21 cellular contexts compared by ENCODE assay signal in the genomic region with DNA sequence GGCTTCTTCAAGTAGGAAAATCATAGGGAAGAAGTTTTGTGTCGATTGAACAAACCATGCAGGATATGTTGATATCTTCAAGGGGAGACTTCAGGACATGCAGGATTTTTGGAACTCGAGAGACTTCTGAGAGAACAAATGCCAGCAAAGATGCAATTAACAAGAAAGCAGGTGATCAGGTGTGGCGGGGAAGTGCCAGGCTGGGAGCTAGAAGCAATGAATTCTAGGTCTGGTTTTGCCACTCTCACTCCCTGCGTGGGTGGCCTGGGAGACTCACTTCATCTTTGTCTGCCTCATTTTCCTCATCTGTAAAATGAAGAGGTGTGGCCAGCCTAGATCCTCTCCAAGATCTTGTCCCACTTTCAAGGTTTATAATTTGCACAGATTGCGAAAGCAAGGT. TPM values are rescaled to one million over a fixed set of nuclear protein-coding genes. Genes with fewer than 3 reads are reported as not detected.
DNase-seq lines count a peak whose midpoint lies in the region; ATAC-seq and TF ChIP-seq lines count a peak whose summit lies in the region.
"Had no signal": no experiment of that assay in that cellular context is flagged by ENCODE, and none has a peak within 500 bp of the region (broad histone marks: within the 10 kb centered on the region; RNA-seq: fewer than 3 reads in every experiment).

No MANE protein-coding gene starts in this region.

- 26% methylated on average over 5 of the region's 5 CpGs for WGBS in mammary epithelial cell (ENCODE audit: low coverage, missing lambda C conversion rate)
- WGBS in esophagus squamous epithelium, 2 donors, result 45 to 60% methylated on average over 5 of the region's 5 CpGs
- 62% methylated on average over 5 of the region's 5 CpGs for WGBS in suprapubic skin

- POLR2A ChIA-PET in PC-9 (lab: Charles Lee; ENCODE audit: unreplicated experiment), result interaction anchor here (0.5 kb wide), 1 partner anchor 973 kb away, joined by 17 read pairs; no protein-coding TSS in a partner anchor

- H3K9ac ChIP-seq in mammary epithelial cell (ENCODE audit: insufficient read depth, low read length), result peak overlapping the region; percentile 100

- in situ Hi-C loops in mammary epithelial cell (cut with MboI; ENCODE audit: low sequenced_read_pairs in 2 of 2), result loop anchor here in 1 of 2 donors (5.0 kb wide), 1 partner anchor 38 kb away; no protein-coding TSS in a partner anchor

- H3K9me2 ChIP-seq in PC-9 (ENCODE audit: insufficient read depth), result no peaks in the 10 kb centered on the region

- TF ChIP-seq CTCF in PC-9 (conservative IDR thresholded peaks at IDR 0.05) (no peak), mammary epithelial cell (conservative IDR thresholded peaks at IDR 0.05 in 1 of 2, IDR thresholded peaks at IDR 0.05 in 1 of 2; ENCODE audit: extremely low read depth in 1 of 2, insufficient read depth in 1 of 2, low read depth in 1 of 2, low read length in 2 of 2) (no peak), esophagus squamous epithelium (IDR thresholded peaks at IDR 0.05) (no peak), suprapubic skin (IDR thresholded peaks at IDR 0.05) (no peak)

- no peak for DNase-seq in PC-9
- peak; percentile 58 for DNase-seq in mammary epithelial cell
- no peak for DNase-seq in esophagus squamous epithelium (lab: John Stamatoyannopoulos, UW)
- no peak for DNase-seq in suprapubic skin (ENCODE audit: low spot score in 2 of 2)
- no peak for DNase-seq in stimulated activated CD4-positive, alpha-beta T cell treated with anti-CD3 and anti-CD28 coated beads, Interleukin-4, amount 100 ng/mL, for 1 hour
- no peak for DNase-seq in putamen (ENCODE audit: low spot score)
- DNase-seq: ACHN; BE2C; C1 segment of cervical spinal cord; CD4-positive, CD25-positive, alpha-beta regulatory T cell; CD8-positive, alpha-beta memory T cell; COR-L47; DMS 273 treated with DMSO at 0.1 percent for 48 hours; DMS53; DND-41; EL; H9 had no signal

- no TSS peak for BruUV-seq in PC-9 (replicated peaks; lab: Mats Ljungman, UMichigan)
- no TSS peak for BruUV-seq in mammary epithelial cell (replicated peaks; lab: Mats Ljungman, UMichigan)

- no peak for TF ChIP-seq EP300 in suprapubic skin (IDR thresholded peaks at IDR 0.05)

- no peaks in the 10 kb centered on the region for H3K27me3 ChIP-seq in PC-9 (ENCODE audit: insufficient read depth, low read depth)
- no peaks in the 10 kb centered on the region for H3K27me3 ChIP-seq in mammary epithelial cell (ENCODE audit: insufficient read depth, low read length)
- no peaks in the 10 kb centered on the region for H3K27me3 ChIP-seq in esophagus squamous epithelium
- H3K27me3 ChIP-seq in suprapubic skin, result no peaks in the 10 kb centered on the region
- H3K27me3 ChIP-seq: BE2C had no signal

- intact Hi-C loops in PC-9 (cut with micrococcal nuclease; ENCODE audit: unreplicated experiment), result loop anchor here (5.0 kb wide), 1 partner anchor 38 kb away; no protein-coding TSS in a partner anchor
- intact Hi-C loops in mammary epithelial cell (cut with micrococcal nuclease), result loop anchor here (5.0 kb wide), 1 partner anchor 463 kb away; no protein-coding TSS in a partner anchor
- intact Hi-C loops in esophagus squamous epithelium (cut with DNase I), result no loop called here

- no peaks in the 10 kb centered on the region for H3K9me3 ChIP-seq in PC-9 (ENCODE audit: insufficient read depth, low read depth)
- H3K9me3 ChIP-seq in mammary epithelial cell (replicated peaks; ENCODE audit: insufficient read depth, low read length), result no peaks in the 10 kb centered on the region
- no peaks in the 10 kb centered on the region for H3K9me3 ChIP-seq in esophagus squamous epithelium
- no peaks in the 10 kb centered on the region for H3K9me3 ChIP-seq in suprapubic skin
- H3K9me3 ChIP-seq: BE2C had no signal

- ATAC-seq in HG02970 (IDR thresholded peaks at IDR 0.05; ENCODE audit: low FRiP score, unreplicated experiment), result no peak
- ATAC-seq: GM12878 had no signal

- H3K4me3 ChIP-seq in PC-9 (no peak overlapping the region; the same call in 1 of the 2 replicates), mammary epithelial cell (replicated peaks in 1 of 3; ENCODE audit: insufficient read depth in 1 of 3, low read depth in 2 of 3, low read length in 3 of 3) (peak overlapping the region; percentile 82 to 98 (median 94)), esophagus squamous epithelium (peak overlapping the region in 3 of 4 donors; percentile 1 to 63 (median 58)), suprapubic skin (peak overlapping the region; percentile 54)
- H3K4me3 ChIP-seq: GM12878 had no signal

- H2AFZ ChIP-seq in PC-9, result no peak overlapping the region
- H2AFZ ChIP-seq in mammary epithelial cell (ENCODE audit: low read depth, low read length), result no peak overlapping the region

- H3K36me3 ChIP-seq in PC-9 (ENCODE audit: low read depth) (peaks cover 22% of the 10 kb centered on the region; the same call in 1 of the 2 replicates), mammary epithelial cell (ENCODE audit: insufficient read depth, low read length) (peaks cover 32% of the 10 kb centered on the region), esophagus squamous epithelium (peaks cover 0 to 22% (median 2%) of the 10 kb centered on the region in 3 donors), suprapubic skin (peaks cover 4% of the 10 kb centered on the region)
- H3K36me3 ChIP-seq: BE2C had no signal

- dilution Hi-C loops in mammary epithelial cell (cut with HindIII; ENCODE audit: low sequenced_read_pairs), result no loop called here

- H4K20me1 ChIP-seq in PC-9 (ENCODE audit: insufficient read depth) (no peaks in the 10 kb centered on the region), mammary epithelial cell (ENCODE audit: insufficient read depth, low read length) (peaks cover 23% of the 10 kb centered on the region)

- peaks cover 9% of the 10 kb centered on the region; the same call in 1 of the 2 replicates for H3F3A ChIP-seq in PC-9 (ENCODE audit: insufficient read depth, low read depth)

- CTCF ChIA-PET in PC-9 (lab: Charles Lee) (no interaction called here), mammary epithelial cell (lab: Charles Lee; ENCODE audit: low non-redundant PET) (no interaction called here)

- H3K4me1 ChIP-seq in PC-9 (replicated peaks; ENCODE audit: insufficient read depth) (peaks cover 42% of the 10 kb centered on the region), mammary epithelial cell (ENCODE audit: insufficient read depth, low read length) (peaks cover 53% of the 10 kb centered on the region), esophagus squamous epithelium (peaks cover 7 to 62% (median 12%) of the 10 kb centered on the region in 3 donors), suprapubic skin (peaks cover 30% of the 10 kb centered on the region)
- H3K4me1 ChIP-seq: BE2C had no signal

- H3K27ac ChIP-seq in PC-9 (no peak overlapping the region), mammary epithelial cell (ENCODE audit: insufficient read depth, low read depth, low read length) (peak overlapping the region; percentile 100), esophagus squamous epithelium (peak overlapping the region in 3 of 4 donors; percentile 82 to 93 (median 92)), suprapubic skin (no peak overlapping the region)

- H3K4me2 ChIP-seq in PC-9 (peak overlapping the region; percentile 94), mammary epithelial cell (ENCODE audit: insufficient read depth, low read depth, low read length) (peak overlapping the region; percentile 67)

- peaks cover 57% of the 10 kb centered on the region for H3K79me2 ChIP-seq in PC-9 (ENCODE audit: low read depth)
- peaks cover 93% of the 10 kb centered on the region for H3K79me2 ChIP-seq in mammary epithelial cell (ENCODE audit: insufficient read depth, low read length)

- TF ChIP-seq POLR2A in esophagus squamous epithelium (IDR thresholded peaks at IDR 0.05) (no peak), suprapubic skin (IDR thresholded peaks at IDR 0.05) (no peak)

RNA-seq across cellular contexts. Expression of gene SERPINB5, which starts 3.1 kb away (rescaled TPM):
- total RNA-seq in PC-9 (2021) (25.5 and 26.2 TPM in 2 replicates), mammary epithelial cell (100 to 1,000 TPM; 428 to 490 TPM), esophagus squamous epithelium (100 to 1,000 TPM; 204 to 363 (median 268) TPM), suprapubic skin (100 to 1,000 TPM; 158 to 658 (median 458) TPM)
- 525 TPM for polyA plus RNA-seq in mammary epithelial cell
- 393 TPM for polyA minus RNA-seq in mammary epithelial cell
- total RNA-seq: CD4-positive, CD25-positive, alpha-beta regulatory T cell; CD8-positive, alpha-beta memory T cell; G401; GM12878; H1; H9 had no signal
- polyA plus RNA-seq: CD4-positive, CD25-positive, alpha-beta regulatory T cell; CD8-positive, alpha-beta memory T cell had no signal

RNA-seq across cellular contexts. Expression of gene VPS4B, which starts 57.5 kb away (rescaled TPM):
- 52.4 and 59.7 TPM in 2 replicates for total RNA-seq in PC-9 (2021)
- total RNA-seq in mammary epithelial cell, result 10 to 100 TPM; 60.8 to 94.4 TPM
- 31.0 TPM for polyA plus RNA-seq in mammary epithelial cell
- polyA minus RNA-seq in mammary epithelial cell, result 30.0 TPM
- total RNA-seq in esophagus squamous epithelium, result 10 to 100 TPM; 68.5 to 92.1 (median 76.5) TPM
- total RNA-seq in suprapubic skin, result 10 to 100 TPM; 43.7 to 49.8 (median 44.6) TPM

Comparison
In these comparisons a context has a peak if more than half of its experiments do, and no peak if none do; other contexts are left out.
1. H3K27ac ChIP-seq: peak in mammary epithelial cell (single experiment) and esophagus squamous epithelium (3 of 4); none in PC-9 (single experiment) and suprapubic skin (single experiment).